ENCODE assay signal across 18 cellular contexts in the genomic region with DNA sequence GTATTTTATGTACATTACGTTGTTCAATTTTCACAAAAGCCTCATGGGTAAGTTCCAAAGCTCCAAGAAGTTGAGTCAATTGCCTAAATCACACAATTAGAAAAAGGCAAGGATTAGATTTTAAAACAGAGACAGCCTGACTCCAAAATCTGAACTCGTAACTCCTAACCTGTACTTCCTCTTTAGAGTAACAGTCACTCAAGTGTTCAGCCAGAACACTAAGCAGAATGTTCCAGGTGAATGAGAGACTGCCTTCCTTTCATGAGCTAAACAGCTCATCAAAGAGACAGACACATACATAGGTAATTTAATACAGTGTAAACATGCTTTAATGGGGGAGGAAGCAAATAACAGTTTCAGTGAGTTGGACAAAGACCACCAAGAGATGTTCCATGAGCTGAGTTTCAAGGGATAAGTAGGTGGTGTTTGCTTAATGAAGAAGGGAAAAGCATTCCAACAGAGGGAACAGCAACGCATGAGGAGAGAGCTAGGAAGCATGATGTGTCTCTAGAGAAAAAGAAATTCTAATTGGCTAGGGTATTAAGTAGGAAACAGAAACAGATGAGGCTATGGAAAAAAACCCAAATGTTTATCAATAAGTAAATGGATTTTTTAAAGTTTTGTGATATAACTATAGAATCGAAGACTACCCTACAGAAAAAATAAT.
A peak's percentile ranks its signal among the peaks of the same experiment; 100 is the strongest.
DNase-seq lines count a peak whose midpoint lies in the region; ATAC-seq and TF ChIP-seq lines count a peak whose summit lies in the region.
"Had no signal": no experiment of that assay in that cellular context is flagged by ENCODE, and none has a peak within 500 bp of the region (broad histone marks: within the 10 kb centered on the region; RNA-seq: fewer than 3 reads in every experiment).

No MANE protein-coding gene starts in this region.

- H3K27ac Mint-ChIP-seq in WTC11 (peak overlapping the region; percentile 98), CD14-positive monocyte (no peak overlapping the region)
- H3K27ac Mint-ChIP-seq: immature natural killer cell, memory B cell, nephron had no signal

- H3K4me1 Mint-ChIP-seq in WTC11 (peaks cover 47% of the 10 kb centered on the region), CD14-positive monocyte (no peaks in the 10 kb centered on the region)
- H3K4me1 Mint-ChIP-seq: memory B cell had no signal

- intact Hi-C loops in mucosa of descending colon (cut with DNase I, micrococcal nuclease) (no loop called here), CD14-positive monocyte (cut with micrococcal nuclease) (no loop called here)

- no peaks in the 10 kb centered on the region for H3K9me3 ChIP-seq in mucosa of descending colon
- H3K9me3 ChIP-seq: HAP-1 had no signal

- H3K36me3 ChIP-seq in mucosa of descending colon (ENCODE audit: low read depth) (no peaks in the 10 kb centered on the region), H7 (replicated peaks; ENCODE audit: control insufficient read depth, insufficient read depth, low read length) (no peaks in the 10 kb centered on the region)
- H3K36me3 ChIP-seq: HAP-1 had no signal

- POLR2A ChIA-PET in WTC11 (lab: Charles Lee), result no interaction called here

- H3K9me3 Mint-ChIP-seq in WTC11 (peaks cover 16% of the 10 kb centered on the region), CD14-positive monocyte (peaks cover 0 to 7% (median 0%) of the 10 kb centered on the region in 7 donors)
- H3K9me3 Mint-ChIP-seq: immature natural killer cell had no signal

- H3K4me1 ChIP-seq in mucosa of descending colon (ENCODE audit: low read depth), result peaks cover 6% of the 10 kb centered on the region
- H3K4me1 ChIP-seq: HAP-1 had no signal

- no peak for TF ChIP-seq CTCF in WTC11 (IDR thresholded peaks at IDR 0.05)
- TF ChIP-seq CTCF in mucosa of descending colon (IDR thresholded peaks at IDR 0.05), result no peak
- TF ChIP-seq CTCF in CD14-positive monocyte (IDR thresholded peaks at IDR 0.05), result no peak

- H3K27me3 Mint-ChIP-seq in WTC11 (ENCODE audit: low read depth) (no peaks in the 10 kb centered on the region), CD14-positive monocyte (ENCODE audit: low read depth in 3 of 3) (peaks cover 9 to 18% (median 15%) of the 10 kb centered on the region in 3 donors)

- CTCF ChIA-PET in WTC11 (lab: Charles Lee), result interaction anchor here (1.0 to 1.3 kb wide), 3 partner anchors 13 to 73 kb away, joined by 3 to 4 read pairs (median 3); no protein-coding TSS in a partner anchor

- H3K4me3 Mint-ChIP-seq in WTC11, result peak overlapping the region; percentile 27; the same call in 1 of the 2 replicates
- H3K4me3 Mint-ChIP-seq in CD14-positive monocyte, result no peak overlapping the region
- H3K4me3 Mint-ChIP-seq: immature natural killer cell, memory B cell, nephron had no signal

- H3K27me3 ChIP-seq in H7 (ENCODE audit: control insufficient read depth, insufficient read depth, low read length), result no peaks in the 10 kb centered on the region

- DNase-seq in DMS53 treated with DMSO at 0.1 percent for 48 hours (lab: John Stamatoyannopoulos, UW; ENCODE audit: unreplicated experiment) (peak; percentile 96), NCI-H1105 (lab: John Stamatoyannopoulos, UW) (peak; percentile 18), WTC11 (ENCODE audit: low spot score) (no peak), mucosa of descending colon (no peak), H7 (no peak), CD14-positive monocyte (ENCODE audit: low spot score) (no peak)
- DNase-seq: activated CD4-positive, CD25-positive, alpha-beta regulatory T cell treated with anti-CD3 and anti-CD28 coated beads, Interleukin-2, amount 50 U/mL, for 72 hours; activated CD8-positive, alpha-beta memory T cell treated with anti-CD3 and anti-CD28 coated beads, Interleukin-2, amount 50 U/mL, for 4 hours; activated gamma-delta T cell treated with Interleukin-2 at 50 U/mL for 16 hours; immature natural killer cell; NCI-H2107; retina; SHP77 treated with DMSO at 0.1 percent for 48 hours had no signal

- H3K4me3 ChIP-seq in mucosa of descending colon (no peak overlapping the region), H7 (ENCODE audit: insufficient read depth, low read depth, low read length) (no peak overlapping the region)
- H3K4me3 ChIP-seq: coronary artery, HAP-1 had no signal

- no peak for ATAC-seq in WTC11
- ATAC-seq in mucosa of descending colon, result peak; percentile 42
- no peak for ATAC-seq in GM21423 (IDR thresholded peaks at IDR 0.05; ENCODE audit: unreplicated experiment)

- H3K36me3 Mint-ChIP-seq in WTC11 (no peaks in the 10 kb centered on the region), CD14-positive monocyte (no peaks in the 10 kb centered on the region)
- H3K36me3 Mint-ChIP-seq: immature natural killer cell, memory B cell had no signal

TF ChIP-seq in WTC11, 78 proteins besides CTCF, POLR2A, EP300 and RAD21:
- TF ChIP-seq FOXK1 (CRISPR knock-in tag; IDR thresholded peaks at IDR 0.05) (no peak), GTF2I (CRISPR knock-in tag; conservative IDR thresholded peaks at IDR 0.05) (0 out of 2 replicates have a peak, but pooled peaks have one; percentile 47)

Comparison
In these comparisons a context has a peak if more than half of its experiments do, and no peak if none do; other contexts are left out.
1. DNase-seq: peak in DMS53 treated with DMSO at 0.1 percent for 48 hours (single experiment) and NCI-H1105 (single experiment); none in WTC11 (single experiment), mucosa of descending colon (0 of 3), H7 (single experiment) and CD14-positive monocyte (single experiment).